Comparison of ENCODE assay signal across 2 cellular contexts in genomic region chr11:69705901-69706787, GRCh38.
TF ChIP-seq lines count a peak whose summit lies in the region.

No MANE protein-coding gene starts in this region.

TF ChIP-seq in H1, 55 proteins besides CTCF, POLR2A, EP300 and RAD21 (continues in another document):
- TF ChIP-seq TCF12 (IDR thresholded peaks at IDR 0.05; ENCODE audit: low read depth, low read length) (no peak), CEBPB (IDR thresholded peaks at IDR 0.05; ENCODE audit: low read depth, low read length) (no peak), KDM1A (IDR thresholded peaks at IDR 0.05; ENCODE audit: borderline replicate concordance, low read length) (no peak), RNF2 (IDR thresholded peaks at IDR 0.05; ENCODE audit: borderline replicate concordance, low read depth, low read length, missing control alignments, poor library complexity, severe bottlenecking) (no peak), SAP30 (IDR thresholded peaks at IDR 0.05; ENCODE audit: insufficient read depth, insufficient replicate concordance, low read length) (no peak), SRF (IDR thresholded peaks at IDR 0.05; ENCODE audit: low read depth, low read length) (no peak), SP1 (IDR thresholded peaks at IDR 0.05; ENCODE audit: low read depth, low read length) (no peak), RBBP5 (IDR thresholded peaks at IDR 0.05; ENCODE audit: borderline replicate concordance, low read depth, low read length) (no peak), NRF1 (IDR thresholded peaks at IDR 0.05; ENCODE audit: low read depth, low read length) (no peak), CHD7 (IDR thresholded peaks at IDR 0.05; ENCODE audit: insufficient replicate concordance, low read length) (no peak), SIX5 (IDR thresholded peaks at IDR 0.05; ENCODE audit: low read depth, low read length) (no peak), BACH1 (IDR thresholded peaks at IDR 0.05; ENCODE audit: low read length) (no peak), YY1 (IDR thresholded peaks at IDR 0.05; ENCODE audit: low read depth, low read length) (no peak), PHF8 (conservative IDR thresholded peaks at IDR 0.05; ENCODE audit: low read depth, low read length) (no peak), EZH2 (IDR thresholded peaks at IDR 0.05; ENCODE audit: low read depth, low read length, severe bottlenecking) (no peak), POLR2AphosphoS5 (IDR thresholded peaks at IDR 0.05; ENCODE audit: low read depth, low read length) (no peak), MAFK (IDR thresholded peaks at IDR 0.05; ENCODE audit: low read depth, low read length) (no peak)
- TF ChIP-seq, protein P1, sequence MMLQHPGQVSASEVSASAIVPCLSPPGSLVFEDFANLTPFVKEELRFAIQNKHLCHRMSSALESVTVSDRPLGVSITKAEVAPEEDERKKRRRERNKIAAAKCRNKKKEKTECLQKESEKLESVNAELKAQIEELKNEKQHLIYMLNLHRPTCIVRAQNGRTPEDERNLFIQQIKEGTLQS (IDR thresholded peaks at IDR 0.05; ENCODE audit: insufficient read depth, low read depth, low read length), result no peak

TF ChIP-seq in neural cell, 6 proteins besides CTCF, POLR2A, EP300 and RAD21:
- TF ChIP-seq MXI1 (conservative IDR thresholded peaks at IDR 0.05; ENCODE audit: poor library complexity, severe bottlenecking), result no peak
- TF ChIP-seq, protein P2, sequence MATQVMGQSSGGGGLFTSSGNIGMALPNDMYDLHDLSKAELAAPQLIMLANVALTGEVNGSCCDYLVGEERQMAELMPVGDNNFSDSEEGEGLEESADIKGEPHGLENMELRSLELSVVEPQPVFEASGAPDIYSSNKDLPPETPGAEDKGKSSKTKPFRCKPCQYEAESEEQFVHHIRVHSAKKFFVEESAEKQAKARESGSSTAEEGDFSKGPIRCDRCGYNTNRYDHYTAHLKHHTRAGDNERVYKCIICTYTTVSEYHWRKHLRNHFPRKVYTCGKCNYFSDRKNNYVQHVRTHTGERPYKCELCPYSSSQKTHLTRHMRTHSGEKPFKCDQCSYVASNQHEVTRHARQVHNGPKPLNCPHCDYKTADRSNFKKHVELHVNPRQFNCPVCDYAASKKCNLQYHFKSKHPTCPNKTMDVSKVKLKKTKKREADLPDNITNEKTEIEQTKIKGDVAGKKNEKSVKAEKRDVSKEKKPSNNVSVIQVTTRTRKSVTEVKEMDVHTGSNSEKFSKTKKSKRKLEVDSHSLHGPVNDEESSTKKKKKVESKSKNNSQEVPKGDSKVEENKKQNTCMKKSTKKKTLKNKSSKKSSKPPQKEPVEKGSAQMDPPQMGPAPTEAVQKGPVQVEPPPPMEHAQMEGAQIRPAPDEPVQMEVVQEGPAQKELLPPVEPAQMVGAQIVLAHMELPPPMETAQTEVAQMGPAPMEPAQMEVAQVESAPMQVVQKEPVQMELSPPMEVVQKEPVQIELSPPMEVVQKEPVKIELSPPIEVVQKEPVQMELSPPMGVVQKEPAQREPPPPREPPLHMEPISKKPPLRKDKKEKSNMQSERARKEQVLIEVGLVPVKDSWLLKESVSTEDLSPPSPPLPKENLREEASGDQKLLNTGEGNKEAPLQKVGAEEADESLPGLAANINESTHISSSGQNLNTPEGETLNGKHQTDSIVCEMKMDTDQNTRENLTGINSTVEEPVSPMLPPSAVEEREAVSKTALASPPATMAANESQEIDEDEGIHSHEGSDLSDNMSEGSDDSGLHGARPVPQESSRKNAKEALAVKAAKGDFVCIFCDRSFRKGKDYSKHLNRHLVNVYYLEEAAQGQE (IDR thresholded peaks at IDR 0.05; ENCODE audit: borderline replicate concordance), result no peak
- TF ChIP-seq POLR2AphosphoS5 (IDR thresholded peaks at IDR 0.05), result no peak
- TF ChIP-seq EZH2 (IDR thresholded peaks at IDR 0.05; ENCODE audit: borderline replicate concordance, insufficient read depth, low read length, poor library complexity, severe bottlenecking), result no peak
- no peak for TF ChIP-seq TAF1 (IDR thresholded peaks at IDR 0.05; ENCODE audit: low read depth)
- TF ChIP-seq SMC3 (conservative IDR thresholded peaks at IDR 0.05; ENCODE audit: poor library complexity), result no peak
TF ChIP-seq in neural cell: peak in this region for 0.
